In the genomic region with DNA sequence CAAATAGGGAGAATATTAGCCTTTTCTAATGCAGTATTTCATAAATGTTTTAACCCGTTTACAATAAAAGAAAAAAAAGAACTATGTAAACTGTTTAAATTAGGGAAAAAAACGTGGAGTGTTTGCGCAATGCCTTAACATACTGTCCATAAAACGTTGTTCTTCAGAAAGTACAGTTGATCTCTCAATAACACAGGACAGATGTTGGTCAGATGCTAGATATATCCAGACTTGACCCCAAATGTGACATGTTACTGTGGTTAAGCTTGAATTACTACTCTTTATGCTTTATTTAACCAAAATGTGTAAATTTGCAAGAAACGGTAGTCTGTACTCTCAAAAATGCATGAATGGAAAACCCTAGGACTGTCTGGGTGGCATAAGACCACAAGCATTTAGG, we compare ENCODE assay signal across 25 cellular contexts.
"Had no signal": no experiment of that assay in that cellular context is flagged by ENCODE, and none has a peak within 500 bp of the region (broad histone marks: within the 10 kb centered on the region; RNA-seq: fewer than 3 reads in every experiment).

No MANE protein-coding gene starts in this region.

- H3K4me1 ChIP-seq: body of pancreas, foreskin keratinocyte, left lung, sigmoid colon, spleen, testis, vagina had no signal

- H3K36me3 ChIP-seq: cardiac muscle cell, left lung, sigmoid colon, spleen, vagina had no signal

- DNase-seq: activated CD4-positive, alpha-beta T cell treated with anti-CD3 and anti-CD28 coated beads for 4 hours; activated CD4-positive, alpha-beta T cell treated with anti-CD3 and anti-CD28 coated beads, Interleukin-2, amount 50 U/mL, for 48 hours; activated CD4-positive, CD25-positive, alpha-beta regulatory T cell; activated CD8-positive, alpha-beta memory T cell treated with anti-CD3 and anti-CD28 coated beads, Interleukin-2, amount 50 U/mL, for 48 hours; activated naive CD4-positive, alpha-beta T cell treated with Interleukin-2 at 50 U/mL for 16 hours; activated naive CD8-positive, alpha-beta T cell treated with anti-CD3 and anti-CD28 coated beads, Interleukin-2, amount 10 ng/mL, durations not matched to agents 7 days and 5 days; activated T-cell treated with anti-CD3 and anti-CD28 coated beads, Interleukin-2, amount 50 U/mL, for 48 hours; body of pancreas; effector CD4-positive, alpha-beta T cell; erythroblast; foreskin keratinocyte; immature natural killer cell; kidney glomerular epithelial cell; left lung; natural killer cell; sigmoid colon; spleen; stimulated activated CD4-positive, alpha-beta T cell treated with anti-CD3 and anti-CD28 coated beads, Interleukin-4, amount 100 ng/mL, for 1 hour; stimulated activated naive CD4-positive, alpha-beta T cell; T1000; testis; trophoblast cell had no signal

- H3K9me3 ChIP-seq: body of pancreas, left lung, sigmoid colon, spleen, testis, vagina had no signal

- H3K27me3 ChIP-seq: body of pancreas, cardiac muscle cell, foreskin keratinocyte, left lung, sigmoid colon, spleen, testis, vagina had no signal

- H3K4me3 ChIP-seq: body of pancreas, cardiac muscle cell, left lung, lung, sigmoid colon, spleen, testis, vagina had no signal

- ATAC-seq: body of pancreas, foreskin keratinocyte, left lung, natural killer cell had no signal

- H3K27ac ChIP-seq: body of pancreas, cardiac muscle cell, foreskin keratinocyte, left lung, sigmoid colon, spleen, testis, vagina had no signal
